In the genomic region with DNA sequence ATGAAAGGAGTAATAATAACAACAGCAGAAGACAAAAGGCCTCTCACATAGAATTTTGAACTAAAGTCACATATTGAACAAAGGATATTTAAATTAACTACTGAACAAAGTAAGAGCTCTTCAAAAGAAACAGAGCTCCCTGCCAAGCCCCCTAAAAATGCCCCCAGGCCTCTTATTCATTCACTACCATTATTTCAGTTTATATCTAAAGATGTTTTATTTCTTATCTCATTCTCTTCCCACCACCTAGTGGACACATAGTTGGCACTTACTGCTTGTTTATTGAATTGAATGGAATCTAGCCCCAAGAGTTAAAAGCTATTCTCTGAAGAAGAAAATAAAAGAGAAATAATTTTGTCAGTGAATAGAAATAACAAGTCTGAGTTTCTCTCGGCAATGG, we compare ENCODE assay signal across 10 cellular contexts. TPM values are rescaled to one million over a fixed set of nuclear protein-coding genes. Genes with fewer than 3 reads are reported as not detected.
DNase-seq lines count a peak whose midpoint lies in the region; ATAC-seq and TF ChIP-seq lines count a peak whose summit lies in the region.
"Had no signal": no experiment of that assay in that cellular context is flagged by ENCODE, and none has a peak within 500 bp of the region (broad histone marks: within the 10 kb centered on the region; RNA-seq: fewer than 3 reads in every experiment).

No MANE protein-coding gene starts in this region.

- intact Hi-C loops in left cardiac atrium (cut with DNase I) = no loop called here

- H3K4me1 Mint-ChIP-seq in immature natural killer cell = peaks cover 61 to 77% of the 10 kb centered on the region in 2 donors
- H3K4me1 Mint-ChIP-seq in type B pancreatic cell (ENCODE audit: unreplicated experiment) = peaks cover 41% of the 10 kb centered on the region

- H3K36me3 Mint-ChIP-seq in immature natural killer cell = peaks cover 0 to 7% (median 4%) of the 10 kb centered on the region in 3 donors
- H3K36me3 Mint-ChIP-seq in type B pancreatic cell = peaks cover 16% of the 10 kb centered on the region

- no peaks in the 10 kb centered on the region for H3K27me3 ChIP-seq in cardiac muscle cell
- H3K27me3 ChIP-seq: Peyer's patch had no signal

- no peaks in the 10 kb centered on the region for H3K9me3 Mint-ChIP-seq in immature natural killer cell
- no peaks in the 10 kb centered on the region for H3K9me3 Mint-ChIP-seq in type B pancreatic cell

- H3K27ac Mint-ChIP-seq in immature natural killer cell (peak overlapping the region; percentile 34 to 90 (median 62)), type B pancreatic cell (peak overlapping the region; percentile 1)

- peaks cover 6% of the 10 kb centered on the region for H3K36me3 ChIP-seq in cardiac muscle cell
- H3K36me3 ChIP-seq: Peyer's patch had no signal

- H3K27me3 Mint-ChIP-seq in immature natural killer cell (ENCODE audit: low read depth in 3 of 3) (peaks cover 0 to 2% (median 0%) of the 10 kb centered on the region in 3 donors), type B pancreatic cell (no peaks in the 10 kb centered on the region)

- no peak overlapping the region for H3K27ac ChIP-seq in cardiac muscle cell
- H3K27ac ChIP-seq: Peyer's patch had no signal

- peaks cover 25% of the 10 kb centered on the region for H3K4me1 ChIP-seq in cardiac muscle cell (ENCODE audit: low read depth)
- H3K4me1 ChIP-seq: Peyer's patch had no signal

- TF ChIP-seq CTCF in cardiac muscle cell (IDR thresholded peaks at IDR 0.05; ENCODE audit: low read depth, low read length) = peak; percentile 17
- peak; percentile 66 for TF ChIP-seq CTCF in type B pancreatic cell (conservative IDR thresholded peaks at IDR 0.05)

- no peak overlapping the region for H3K4me3 ChIP-seq in cardiac muscle cell
- H3K4me3 ChIP-seq: Peyer's patch had no signal

- DNase-seq in cardiac muscle cell (ENCODE audit: low read depth in 1 of 2, low spot score in 1 of 2) = peak in 1 of 2 donors; percentile 33
- DNase-seq in left cardiac atrium = no peak
- DNase-seq in immature natural killer cell = no peak
- DNase-seq in type B pancreatic cell (ENCODE audit: extremely low spot score, unreplicated experiment) = no peak
- DNase-seq in COR-L47 (lab: John Stamatoyannopoulos, UW) = no peak
- DNase-seq: head of caudate nucleus, Peyer's patch had no signal

- no peak for ATAC-seq in left cardiac atrium
- peak; percentile 5; the same call in 2 of the 3 replicates for ATAC-seq in SK-N-SH treated with all-trans-retinoic acid at 6 μM for 48 hours
- ATAC-seq in GM21576 (IDR thresholded peaks at IDR 0.05; ENCODE audit: unreplicated experiment) = no peak
- no peak for ATAC-seq in GM19455 (IDR thresholded peaks at IDR 0.05; ENCODE audit: unreplicated experiment)

- H3K9me3 ChIP-seq in cardiac muscle cell (ENCODE audit: low read depth) = no peaks in the 10 kb centered on the region
- H3K9me3 ChIP-seq: Peyer's patch had no signal

- H3K4me3 Mint-ChIP-seq in immature natural killer cell (no peak overlapping the region), type B pancreatic cell (no peak overlapping the region)

TF ChIP-seq in SK-N-SH treated with all-trans-retinoic acid at 6 μM for 48 hours, 23 proteins besides CTCF, POLR2A, EP300 and RAD21:
- no peak for TF ChIP-seq ARNTL (CRISPR knock-in tag; IDR thresholded peaks at IDR 0.05; ENCODE audit: borderline replicate concordance, low read depth)
- no peak for TF ChIP-seq ZNF70 (CRISPR knock-in tag; IDR thresholded peaks at IDR 0.05)
- TF ChIP-seq TCF4 (CRISPR knock-in tag; IDR thresholded peaks at IDR 0.05; ENCODE audit: borderline replicate concordance) = no peak
- no peak for TF ChIP-seq ZFP3 (CRISPR knock-in tag; IDR thresholded peaks at IDR 0.05)
- no peak for TF ChIP-seq PATZ1 (CRISPR knock-in tag; IDR thresholded peaks at IDR 0.05; ENCODE audit: borderline replicate concordance)
- TF ChIP-seq ZNF8 (CRISPR knock-in tag; IDR thresholded peaks at IDR 0.05) = no peak
- no peak for TF ChIP-seq ZC3H10 (CRISPR knock-in tag; IDR thresholded peaks at IDR 0.05)
- TF ChIP-seq TSHZ2 (CRISPR knock-in tag; IDR thresholded peaks at IDR 0.05) = no peak
- TF ChIP-seq TOX (CRISPR knock-in tag; IDR thresholded peaks at IDR 0.05; ENCODE audit: borderline replicate concordance) = no peak
- TF ChIP-seq CSRNP3 (CRISPR knock-in tag; IDR thresholded peaks at IDR 0.05) = no peak
- TF ChIP-seq ZFP30 (CRISPR knock-in tag; IDR thresholded peaks at IDR 0.05) = no peak
- no peak for TF ChIP-seq RARB (CRISPR knock-in tag; IDR thresholded peaks at IDR 0.05)
- no peak for TF ChIP-seq GLIS3 (CRISPR knock-in tag; IDR thresholded peaks at IDR 0.05)
- TF ChIP-seq ZNF565 (CRISPR knock-in tag; conservative IDR thresholded peaks at IDR 0.05; ENCODE audit: low read depth) = no peak
- TF ChIP-seq, protein P1, sequence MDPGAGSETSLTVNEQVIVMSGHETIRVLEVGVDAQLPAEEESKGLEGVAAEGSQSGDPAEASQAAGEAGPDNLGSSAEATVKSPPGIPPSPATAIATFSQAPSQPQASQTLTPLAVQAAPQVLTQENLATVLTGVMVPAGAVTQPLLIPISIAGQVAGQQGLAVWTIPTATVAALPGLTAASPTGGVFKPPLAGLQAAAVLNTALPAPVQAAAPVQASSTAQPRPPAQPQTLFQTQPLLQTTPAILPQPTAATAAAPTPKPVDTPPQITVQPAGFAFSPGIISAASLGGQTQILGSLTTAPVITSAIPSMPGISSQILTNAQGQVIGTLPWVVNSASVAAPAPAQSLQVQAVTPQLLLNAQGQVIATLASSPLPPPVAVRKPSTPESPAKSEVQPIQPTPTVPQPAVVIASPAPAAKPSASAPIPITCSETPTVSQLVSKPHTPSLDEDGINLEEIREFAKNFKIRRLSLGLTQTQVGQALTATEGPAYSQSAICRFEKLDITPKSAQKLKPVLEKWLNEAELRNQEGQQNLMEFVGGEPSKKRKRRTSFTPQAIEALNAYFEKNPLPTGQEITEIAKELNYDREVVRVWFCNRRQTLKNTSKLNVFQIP (CRISPR knock-in tag; IDR thresholded peaks at IDR 0.05; ENCODE audit: borderline replicate concordance, low read depth) = no peak
- TF ChIP-seq PPARA (CRISPR knock-in tag; IDR thresholded peaks at IDR 0.05; ENCODE audit: borderline replicate concordance) = no peak

RNA-seq across cellular contexts. Expression of gene VCL, which starts 37.4 kb away (rescaled TPM):
- 130 and 167 TPM in 2 replicates for total RNA-seq in cardiac muscle cell
- polyA plus RNA-seq in cardiac muscle cell = 118 and 162 TPM in 2 replicates
- 100 to 1,000 TPM; 170 to 239 TPM for total RNA-seq in left cardiac atrium
- 10 to 100 TPM; 38.6 to 95.0 (median 55.9) TPM for polyA plus RNA-seq in immature natural killer cell
- total RNA-seq in type B pancreatic cell (ENCODE audit: low replicate concordance) = 110 and 125 TPM in 2 replicates
